ENCODE assay signal across 14 cellular contexts in the genomic region with DNA sequence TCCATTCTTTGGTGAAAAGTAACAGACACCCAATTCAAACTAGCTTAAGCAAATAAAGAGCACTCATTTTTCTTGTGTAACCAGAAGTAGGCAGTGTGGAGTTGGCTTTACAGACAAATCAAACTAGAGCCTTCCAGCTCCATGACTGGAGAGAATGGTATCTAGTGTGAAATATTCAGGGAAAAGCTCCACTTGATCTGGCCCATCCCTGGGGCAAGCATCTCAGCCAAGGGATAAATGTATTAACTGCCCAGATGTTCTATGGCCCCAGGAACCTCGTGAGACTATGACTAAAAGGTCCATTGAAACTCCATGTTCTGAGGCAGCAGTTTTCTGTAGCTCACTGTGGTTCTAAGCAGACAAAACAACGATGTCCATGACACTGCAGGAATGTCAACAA. TPM values are rescaled to one million over a fixed set of nuclear protein-coding genes. Genes with fewer than 3 reads are reported as not detected.
A peak's percentile ranks its signal among the peaks of the same experiment; 100 is the strongest.
DNase-seq lines count a peak whose midpoint lies in the region; ATAC-seq and TF ChIP-seq lines count a peak whose summit lies in the region.
"Had no signal": no experiment of that assay in that cellular context is flagged by ENCODE, and none has a peak within 500 bp of the region (broad histone marks: within the 10 kb centered on the region; RNA-seq: fewer than 3 reads in every experiment).

No MANE protein-coding gene starts in this region.

- DNase-seq in GM12864 (ENCODE audit: low read depth) (no peak), fibroblast of peridontal ligament (ENCODE audit: extremely low read depth) (peak; percentile 35), glutamatergic neuron (no peak), AG08396 (ENCODE audit: low spot score) (no peak)
- DNase-seq in stimulated activated CD8-positive, alpha-beta memory T cell treated with anti-CD3 and anti-CD28 coated beads, Interleukin-4, amount 100 ng/mL, for 48 hours = no peak
- DNase-seq: activated CD4-positive, alpha-beta T cell treated with anti-CD3 and anti-CD28 coated beads for 1 hour; activated gamma-delta T cell; Caco-2; KG1; NCI-H2227 treated with DMSO at 0.1 percent for 48 hours; SHP77 treated with DMSO at 0.1 percent for 48 hours had no signal

- no peak overlapping the region for H3K4me2 ChIP-seq in Loucy (ENCODE audit: low read depth, low read length, poor library complexity, severe bottlenecking)

- H3K9me2 ChIP-seq in Loucy (replicated peaks; ENCODE audit: low read depth, low read length) = no peaks in the 10 kb centered on the region

- peaks cover 21% of the 10 kb centered on the region for H3K4me1 ChIP-seq in Loucy (ENCODE audit: insufficient read depth, low read length, poor library complexity, severe bottlenecking)

- H3K9me3 Mint-ChIP-seq in nephron = peaks cover 4% of the 10 kb centered on the region
- H3K9me3 Mint-ChIP-seq in glutamatergic neuron (ENCODE audit: unreplicated experiment) = peaks cover 1% of the 10 kb centered on the region

- no peak for ATAC-seq in HG02870 (IDR thresholded peaks at IDR 0.05; ENCODE audit: unreplicated experiment)

- H3K9ac ChIP-seq in Loucy (ENCODE audit: low read depth, low read length, poor library complexity, severe bottlenecking) = no peak overlapping the region

- H3K36me3 ChIP-seq in Loucy (ENCODE audit: insufficient read depth, low read length) = no peaks in the 10 kb centered on the region; the same call in 1 of the 2 replicates

- no peaks in the 10 kb centered on the region for H3K27me3 ChIP-seq in Loucy (ENCODE audit: insufficient read depth, low read length, poor library complexity, severe bottlenecking)

- H3K27ac Mint-ChIP-seq in nephron (peak overlapping the region; percentile 56 to 85 (median 60)), glutamatergic neuron (ENCODE audit: unreplicated experiment) (no peak overlapping the region)

- H3K36me3 Mint-ChIP-seq in nephron (ENCODE audit: low read depth) (peaks cover 3% of the 10 kb centered on the region), glutamatergic neuron (ENCODE audit: unreplicated experiment) (no peaks in the 10 kb centered on the region)

- H3K9me3 ChIP-seq in Loucy (ENCODE audit: insufficient read depth, low read depth, low read length) = peaks cover 5% of the 10 kb centered on the region; the same call in 1 of the 2 replicates
- H3K9me3 ChIP-seq: Caco-2 had no signal

- no peak overlapping the region for H3K4me3 ChIP-seq in GM12864 (ENCODE audit: low read depth, low read length)
- no peak overlapping the region for H3K4me3 ChIP-seq in Loucy (ENCODE audit: low read length, poor library complexity, severe bottlenecking)

- H3F3A ChIP-seq in Loucy (ENCODE audit: low read depth) = no peaks in the 10 kb centered on the region

- H4K20me1 ChIP-seq in Loucy (ENCODE audit: insufficient read depth, low read length, poor library complexity, severe bottlenecking) = no peaks in the 10 kb centered on the region

- H3K4me1 Mint-ChIP-seq in nephron (peaks cover 31% of the 10 kb centered on the region), glutamatergic neuron (ENCODE audit: low read depth, unreplicated experiment) (peaks cover 8% of the 10 kb centered on the region)

- H3K27me3 Mint-ChIP-seq in nephron (ENCODE audit: low read depth) (no peaks in the 10 kb centered on the region), glutamatergic neuron (ENCODE audit: unreplicated experiment) (no peaks in the 10 kb centered on the region)

- H2AFZ ChIP-seq in Loucy (ENCODE audit: low read length) = no peak overlapping the region

- peaks cover 31% of the 10 kb centered on the region for H3K79me2 ChIP-seq in Loucy (ENCODE audit: insufficient read depth, low read length)

- TF ChIP-seq CTCF in GM12864 (IDR thresholded peaks at IDR 0.05; ENCODE audit: low read depth, low read length, missing control alignments) = peak; percentile 60
- peak; percentile 33 for TF ChIP-seq CTCF in Loucy (conservative IDR thresholded peaks at IDR 0.05; ENCODE audit: low read length)
- TF ChIP-seq CTCF in nephron (IDR thresholded peaks at IDR 0.05; ENCODE audit: unreplicated experiment in 3 of 3) = peak in 1 of 3 experiments; percentile 7
- TF ChIP-seq CTCF in glutamatergic neuron (IDR thresholded peaks at IDR 0.05; ENCODE audit: partially characterized antibody, unreplicated experiment) = no peak

- peak overlapping the region in 2 of 3 experiments; percentile 25 to 34 for H3K4me3 Mint-ChIP-seq in nephron
- no peak overlapping the region for H3K4me3 Mint-ChIP-seq in glutamatergic neuron (ENCODE audit: unreplicated experiment)

RNA-seq across cellular contexts. Expression of a gene that starts 49.9 kb away (rescaled TPM):
- total RNA-seq in glutamatergic neuron (ENCODE audit: unreplicated experiment) = 4.8 TPM
